8 cellular contexts compared by ENCODE assay signal in genomic region chrX:115642895-115643530, GRCh38.
DNase-seq lines count a peak whose midpoint lies in the region; ATAC-seq and TF ChIP-seq lines count a peak whose summit lies in the region.

No MANE protein-coding gene starts in this region.

- no peaks in the 10 kb centered on the region for H3K4me1 Mint-ChIP-seq in activated T-helper 2 cell treated with anti-CD3 and anti-CD28 coated beads, Interferon-gamma antibody, Interleukin-2, Interleukin-4, amounts not matched to agents 10 μg/mL and 5 μg/mL and 100 μg/mL, durations not matched to agents 14 hours and 24 hours and 36 hours (ENCODE audit: low read depth)

- H3K9me2 ChIP-seq in neural cell (ENCODE audit: insufficient read depth, low read length) = no peaks in the 10 kb centered on the region

- no peaks in the 10 kb centered on the region for H3K36me3 Mint-ChIP-seq in activated T-helper 2 cell treated with anti-CD3 and anti-CD28 coated beads, Interferon-gamma antibody, Interleukin-2, Interleukin-4, amounts not matched to agents 10 μg/mL and 5 μg/mL and 100 μg/mL, durations not matched to agents 14 hours and 24 hours and 36 hours (ENCODE audit: low read depth)

- H2AFZ ChIP-seq in DND-41 (ENCODE audit: low read depth, low read length) (no peak overlapping the region), neural cell (ENCODE audit: low read depth, low read length) (no peak overlapping the region)

- no peak for ATAC-seq in DND-41 (ENCODE audit: insufficient read depth, low read depth)

- H3K27ac Mint-ChIP-seq in activated T-helper 2 cell treated with anti-CD3 and anti-CD28 coated beads, Interferon-gamma antibody, Interleukin-2, Interleukin-4, amounts not matched to agents 10 μg/mL and 5 μg/mL and 100 μg/mL, durations not matched to agents 14 hours and 24 hours and 36 hours = no peak overlapping the region

- no peak overlapping the region for H3K27ac ChIP-seq in DND-41 (ENCODE audit: low read length)
- no peak overlapping the region for H3K27ac ChIP-seq in neural cell (ENCODE audit: low read length)

- H3K36me3 ChIP-seq in DND-41 (ENCODE audit: insufficient read depth, low read length) (no peaks in the 10 kb centered on the region), neural cell (ENCODE audit: insufficient read depth, low read length) (no peaks in the 10 kb centered on the region)

- no peaks in the 10 kb centered on the region for H3K27me3 Mint-ChIP-seq in activated T-helper 2 cell treated with anti-CD3 and anti-CD28 coated beads, Interferon-gamma antibody, Interleukin-2, Interleukin-4, amounts not matched to agents 10 μg/mL and 5 μg/mL and 100 μg/mL, durations not matched to agents 14 hours and 24 hours and 36 hours (ENCODE audit: low read depth)

- H3K4me2 ChIP-seq in DND-41 (ENCODE audit: insufficient read depth, low read length) = no peak overlapping the region
- H3K4me2 ChIP-seq in neural cell (ENCODE audit: low read length) = no peak overlapping the region

- H3K9ac ChIP-seq in DND-41 (ENCODE audit: low read depth, low read length) (no peak overlapping the region), neural cell (ENCODE audit: low read length) (no peak overlapping the region)

- H3K79me2 ChIP-seq in DND-41 (ENCODE audit: insufficient read depth, low read length) (no peaks in the 10 kb centered on the region), neural cell (replicated peaks; ENCODE audit: insufficient read depth, low read length) (no peaks in the 10 kb centered on the region)

- intact Hi-C loops in activated T-helper 2 cell treated with anti-CD3 and anti-CD28 coated beads, Interferon-gamma antibody, Interleukin-2, Interleukin-4, amounts not matched to agents 10 μg/mL and 5 μg/mL and 100 μg/mL, durations not matched to agents 14 hours and 24 hours and 36 hours (cut with micrococcal nuclease) = loop anchor here (1.0 kb wide), 1 partner anchor 313 kb away; no protein-coding TSS in a partner anchor

- TF ChIP-seq RAD21 in neural cell (conservative IDR thresholded peaks at IDR 0.05) = peak; percentile 81

- H3K9me3 Mint-ChIP-seq in activated T-helper 2 cell treated with anti-CD3 and anti-CD28 coated beads, Interferon-gamma antibody, Interleukin-2, Interleukin-4, amounts not matched to agents 10 μg/mL and 5 μg/mL and 100 μg/mL, durations not matched to agents 14 hours and 24 hours and 36 hours = no peaks in the 10 kb centered on the region

- H3K4me3 ChIP-seq in DND-41 (ENCODE audit: low read depth in 1 of 2, low read length in 2 of 2) = no peak overlapping the region
- no peak overlapping the region for H3K4me3 ChIP-seq in epithelial cell of esophagus (ENCODE audit: low read length)
- H3K4me3 ChIP-seq in neural cell (ENCODE audit: low read length) = no peak overlapping the region

- TF ChIP-seq CTCF in DND-41 (IDR thresholded peaks at IDR 0.05; ENCODE audit: borderline replicate concordance, extremely low read depth, low read length, poor library complexity, severe bottlenecking) = peak; percentile 73
- peak; percentile 70 for TF ChIP-seq CTCF in LNCAP (IDR thresholded peaks at IDR 0.05)
- TF ChIP-seq CTCF in epithelial cell of esophagus (IDR thresholded peaks at IDR 0.05; ENCODE audit: insufficient read depth, low read depth, low read length, missing control alignments) = peak; percentile 68
- peak; percentile 75 for TF ChIP-seq CTCF in neural cell (IDR thresholded peaks at IDR 0.05; ENCODE audit: poor library complexity, severe bottlenecking)

- no peaks in the 10 kb centered on the region for H3K4me1 ChIP-seq in DND-41 (ENCODE audit: insufficient read depth, low read length)

- H3K27me3 ChIP-seq in DND-41 (ENCODE audit: insufficient read depth, low read length, poor library complexity) (no peaks in the 10 kb centered on the region), neural cell (ENCODE audit: insufficient read depth, low read depth, low read length) (no peaks in the 10 kb centered on the region)

- H3K4me3 Mint-ChIP-seq in activated T-helper 2 cell treated with anti-CD3 and anti-CD28 coated beads, Interferon-gamma antibody, Interleukin-2, Interleukin-4, amounts not matched to agents 10 μg/mL and 5 μg/mL and 100 μg/mL, durations not matched to agents 14 hours and 24 hours and 36 hours (ENCODE audit: low read depth) = no peak overlapping the region

- H3F3A ChIP-seq in neural cell (ENCODE audit: insufficient read depth, low read length, poor library complexity, severe bottlenecking) = no peaks in the 10 kb centered on the region

- peak; percentile 1 for DNase-seq in A172 (ENCODE audit: low spot score)
- DNase-seq in DND-41 = peak; percentile 15
- peak; percentile 12 for DNase-seq in SW480 (ENCODE audit: low spot score)
- peak; percentile 39 for DNase-seq in epithelial cell of esophagus (ENCODE audit: low read depth)
- DNase-seq in activated T-helper 2 cell treated with anti-CD3 and anti-CD28 coated beads, Interferon-gamma antibody, Interleukin-2, Interleukin-4, amounts not matched to agents 10 μg/mL and 5 μg/mL and 100 μg/mL, durations not matched to agents 14 hours and 24 hours and 36 hours (ENCODE audit: low spot score) = no peak
- DNase-seq in DMS153 treated with DMSO at 0.1 percent for 48 hours (lab: John Stamatoyannopoulos, UW; ENCODE audit: unreplicated experiment) = no peak

- TF ChIP-seq EP300 in neural cell (conservative IDR thresholded peaks at IDR 0.05; ENCODE audit: poor library complexity, severe bottlenecking) = no peak

- no peaks in the 10 kb centered on the region for H3K9me3 ChIP-seq in DND-41 (ENCODE audit: insufficient read depth, low read length, severe bottlenecking)
- no peaks in the 10 kb centered on the region for H3K9me3 ChIP-seq in neural cell (ENCODE audit: low read length)

- H4K20me1 ChIP-seq in DND-41 (ENCODE audit: insufficient read depth, low read length) (no peaks in the 10 kb centered on the region), neural cell (ENCODE audit: insufficient read depth) (no peaks in the 10 kb centered on the region)

TF ChIP-seq in neural cell, 6 proteins besides CTCF, POLR2A, EP300 and RAD21:
- TF ChIP-seq SMC3 (conservative IDR thresholded peaks at IDR 0.05; ENCODE audit: poor library complexity) (peak; percentile 82), EZH2 (IDR thresholded peaks at IDR 0.05; ENCODE audit: borderline replicate concordance, insufficient read depth, low read length, poor library complexity, severe bottlenecking) (no peak)

Comparison
In these comparisons a context has a peak if more than half of its experiments do, and no peak if none do; other contexts are left out.
1. DNase-seq: peak in A172 (single experiment), DND-41 (single experiment), SW480 (single experiment) and epithelial cell of esophagus (single experiment); none in activated T-helper 2 cell treated with anti-CD3 and anti-CD28 coated beads, Interferon-gamma antibody, Interleukin-2, Interleukin-4, amounts not matched to agents 10 μg/mL and 5 μg/mL and 100 μg/mL, durations not matched to agents 14 hours and 24 hours and 36 hours (single experiment) and DMS153 treated with DMSO at 0.1 percent for 48 hours (single experiment).
2. Peak in every context shown above with its lines, with median percentiles within 50 percentile points of each other: CTCF ChIP-seq.